In genomic region chr1:23582820-23583219, GRCh38 we compare ENCODE assay signal across 21 cellular contexts.
"Had no signal": no experiment of that assay in that cellular context is flagged by ENCODE, and none has a peak within 500 bp of the region (broad histone marks: within the 10 kb centered on the region; RNA-seq: fewer than 3 reads in every experiment).

No MANE protein-coding gene starts in this region.

- H3K4me1 ChIP-seq: colonic mucosa, pancreas had no signal

- ATAC-seq: activated CD4-positive, alpha-beta T cell treated with anti-CD3 and anti-CD28 coated beads for 36 hours; activated CD8-positive, alpha-beta T cell treated with anti-CD3 and anti-CD28 coated beads for 36 hours; left cardiac atrium; natural killer cell treated with Interleukin-12 subunit alpha and Interleukin-12 subunit beta and Interleukin-15 and Interleukin-18, amount 100 ng/mL, for 72 hours; pancreas; stimulated activated effector memory CD8-positive, alpha-beta T cell treated with anti-CD3 and anti-CD28 coated beads, Interleukin-12 subunit alpha, Interleukin-12 subunit beta, amount 100 ng/mL, for 72 hours; T-cell had no signal

- H3K4me3 Mint-ChIP-seq: activated CD4-positive, alpha-beta T cell treated with anti-CD3 and anti-CD28 coated beads for 36 hours; activated CD8-positive, alpha-beta T cell treated with anti-CD3 and anti-CD28 coated beads for 36 hours; activated T-helper 1 cell treated with anti-CD3 and anti-CD28 coated beads, Interleukin-12 subunit alpha, Interleukin-12 subunit beta, Interleukin-2, Interleukin-4 antibody, amounts not matched to agents 30 ng/mL and 10 ng/mL and 1 ng/mL, durations not matched to agents 14 hours and 24 hours and 36 hours; natural killer cell treated with Interleukin-12 subunit alpha and Interleukin-12 subunit beta and Interleukin-15 and Interleukin-18, amount 100 ng/mL, for 72 hours; stimulated activated effector memory CD8-positive, alpha-beta T cell treated with anti-CD3 and anti-CD28 coated beads, Interleukin-12 subunit alpha, Interleukin-12 subunit beta, amount 100 ng/mL, for 72 hours; T-cell had no signal

- H3K36me3 ChIP-seq: colonic mucosa, esophagus squamous epithelium, pancreas, upper lobe of left lung had no signal

- H3K27me3 Mint-ChIP-seq: activated CD4-positive, alpha-beta T cell treated with anti-CD3 and anti-CD28 coated beads for 36 hours; activated CD8-positive, alpha-beta T cell treated with anti-CD3 and anti-CD28 coated beads for 36 hours; T-cell had no signal

- H3K27me3 ChIP-seq: colonic mucosa, esophagus squamous epithelium, pancreas, upper lobe of left lung had no signal

- H3K9me3 ChIP-seq: colonic mucosa, esophagus squamous epithelium, pancreas, upper lobe of left lung had no signal

- DNase-seq: activated CD4-positive, alpha-beta T cell treated with anti-CD3 and anti-CD28 coated beads for 36 hours; activated CD8-positive, alpha-beta memory T cell treated with anti-CD3 and anti-CD28 coated beads, Interleukin-2, amount 50 U/mL, for 4 hours; activated CD8-positive, alpha-beta T cell treated with anti-CD3 and anti-CD28 coated beads for 36 hours; activated naive CD4-positive, alpha-beta T cell treated with Interleukin-2 at 50 U/mL for 16 hours; caudate nucleus; colonic mucosa; esophagus squamous epithelium; foreskin fibroblast; glutamatergic neuron; left cardiac atrium; pancreas; retina; small intestine; T-cell; T1000; upper lobe of left lung had no signal

- H3K4me3 ChIP-seq: colonic mucosa, esophagus squamous epithelium, lung, pancreas, upper lobe of left lung had no signal

- H3K36me3 Mint-ChIP-seq: natural killer cell treated with Interleukin-12 subunit alpha and Interleukin-12 subunit beta and Interleukin-15 and Interleukin-18, amount 100 ng/mL, for 72 hours; stimulated activated effector memory CD8-positive, alpha-beta T cell treated with anti-CD3 and anti-CD28 coated beads, Interleukin-12 subunit alpha, Interleukin-12 subunit beta, amount 100 ng/mL, for 72 hours; T-cell had no signal

- H3K27ac Mint-ChIP-seq: activated CD4-positive, alpha-beta T cell treated with anti-CD3 and anti-CD28 coated beads for 36 hours; activated CD8-positive, alpha-beta T cell treated with anti-CD3 and anti-CD28 coated beads for 36 hours; activated T-helper 1 cell treated with anti-CD3 and anti-CD28 coated beads, Interleukin-12 subunit alpha, Interleukin-12 subunit beta, Interleukin-2, Interleukin-4 antibody, amounts not matched to agents 30 ng/mL and 10 ng/mL and 1 ng/mL, durations not matched to agents 14 hours and 24 hours and 36 hours; natural killer cell treated with Interleukin-12 subunit alpha and Interleukin-12 subunit beta and Interleukin-15 and Interleukin-18, amount 100 ng/mL, for 72 hours; stimulated activated effector memory CD8-positive, alpha-beta T cell treated with anti-CD3 and anti-CD28 coated beads, Interleukin-12 subunit alpha, Interleukin-12 subunit beta, amount 100 ng/mL, for 72 hours; T-cell had no signal

- FAIRE-seq: pancreas, small intestine had no signal

- H3K9me3 Mint-ChIP-seq: activated CD8-positive, alpha-beta T cell treated with anti-CD3 and anti-CD28 coated beads for 36 hours; activated T-helper 1 cell treated with anti-CD3 and anti-CD28 coated beads, Interleukin-12 subunit alpha, Interleukin-12 subunit beta, Interleukin-2, Interleukin-4 antibody, amounts not matched to agents 30 ng/mL and 10 ng/mL and 1 ng/mL, durations not matched to agents 14 hours and 24 hours and 36 hours; natural killer cell treated with Interleukin-12 subunit alpha and Interleukin-12 subunit beta and Interleukin-15 and Interleukin-18, amount 100 ng/mL, for 72 hours; stimulated activated effector memory CD8-positive, alpha-beta T cell treated with anti-CD3 and anti-CD28 coated beads, Interleukin-12 subunit alpha, Interleukin-12 subunit beta, amount 100 ng/mL, for 72 hours; T-cell had no signal

- H3K27ac ChIP-seq: colonic mucosa, esophagus squamous epithelium, pancreas, VCaP had no signal
